Comparison of ENCODE assay signal across 29 cellular contexts in genomic region chr2:145691659-145692058, GRCh38.
"Had no signal": no experiment of that assay in that cellular context is flagged by ENCODE, and none has a peak within 500 bp of the region (broad histone marks: within the 10 kb centered on the region; RNA-seq: fewer than 3 reads in every experiment).

No MANE protein-coding gene starts in this region.

- H3K4me1 ChIP-seq: breast epithelium, esophagus muscularis mucosa, left ventricle myocardium inferior, right lobe of liver, tibial nerve had no signal

- H3K27ac ChIP-seq: breast epithelium, esophagus muscularis mucosa, left ventricle myocardium inferior, neutrophil, ovary, right lobe of liver, tibial nerve, WERI-Rb-1 had no signal

- H3K36me3 Mint-ChIP-seq: activated naive CD4-positive, alpha-beta T cell treated with anti-CD3 and anti-CD28 coated beads, Interleukin-2, amount 50 U/mL, for 72 hours; naive B cell; stimulated activated effector memory CD8-positive, alpha-beta T cell treated with anti-CD3 and anti-CD28 coated beads, Interleukin-12 subunit alpha, Interleukin-12 subunit beta, amount 100 ng/mL, for 72 hours had no signal

- H3K9me3 Mint-ChIP-seq: activated CD4-positive, alpha-beta T cell treated with anti-CD3 and anti-CD28 coated beads, Interleukin-2, amount 10 ng/mL, durations not matched to agents 7 days and 5 days; activated CD8-positive, alpha-beta T cell treated with anti-CD3 and anti-CD28 coated beads for 36 hours; activated T-cell treated with anti-CD3 and anti-CD28 coated beads, Interleukin-2, amount 50 U/mL, for 4 hours; activated T-helper 2 cell treated with anti-CD3 and anti-CD28 coated beads, Interferon-gamma antibody, Interleukin-2, Interleukin-4, amounts not matched to agents 10 μg/mL and 5 μg/mL and 100 μg/mL, durations not matched to agents 14 hours and 24 hours and 36 hours; central memory CD8-positive, alpha-beta T cell; dendritic cell treated with granulocyte-macrophage colony-stimulating factor and Interleukin-4, amounts not matched to agents 40 ng/mL and 50 ng/mL, for 4 days; endodermal cell; naive B cell; nephron progenitor cell; stimulated activated effector memory CD8-positive, alpha-beta T cell treated with anti-CD3 and anti-CD28 coated beads, Interleukin-12 subunit alpha, Interleukin-12 subunit beta, amount 100 ng/mL, for 72 hours; T-helper 1 cell treated with Interleukin-12 subunit alpha and Interleukin-12 subunit beta and Interleukin-4 antibody, amounts not matched to agents 30 μg/mL and 1 μg/mL, for 36 hours had no signal

- DNase-seq: activated CD4-positive, alpha-beta T cell treated with anti-CD3 and anti-CD28 coated beads for 1 hour; activated CD4-positive, alpha-beta T cell treated with anti-CD3 and anti-CD28 coated beads, Interleukin-2, amount 10 ng/mL, durations not matched to agents 7 days and 5 days; activated CD8-positive, alpha-beta T cell treated with anti-CD3 and anti-CD28 coated beads for 36 hours; activated T-cell treated with anti-CD3 and anti-CD28 coated beads, Interleukin-2, amount 50 U/mL, for 4 hours; endodermal cell; glutamatergic neuron; left ventricle myocardium inferior; naive B cell; nephron progenitor cell; ovary; right lobe of liver; stimulated activated CD4-positive, alpha-beta T cell treated with anti-CD3 and anti-CD28 coated beads, Interleukin-12 subunit alpha, Interleukin-12 subunit beta, amount 100 ng/mL, for 4 hours; stimulated activated CD4-positive, alpha-beta T cell treated with anti-CD3 and anti-CD28 coated beads, Interleukin-4, amount 100 ng/mL, for 1 hour; T-helper 9 cell; WERI-Rb-1 had no signal

- H3K27ac Mint-ChIP-seq: activated CD4-positive, alpha-beta T cell treated with anti-CD3 and anti-CD28 coated beads, Interleukin-2, amount 10 ng/mL, durations not matched to agents 7 days and 5 days; activated CD8-positive, alpha-beta T cell treated with anti-CD3 and anti-CD28 coated beads for 36 hours; activated naive CD4-positive, alpha-beta T cell treated with anti-CD3 and anti-CD28 coated beads, Interleukin-2, amount 50 U/mL, for 72 hours; activated T-helper 2 cell treated with anti-CD3 and anti-CD28 coated beads, Interferon-gamma antibody, Interleukin-2, Interleukin-4, amounts not matched to agents 10 μg/mL and 5 μg/mL and 100 μg/mL, durations not matched to agents 14 hours and 24 hours and 36 hours; dendritic cell treated with granulocyte-macrophage colony-stimulating factor and Interleukin-4, amounts not matched to agents 40 ng/mL and 50 ng/mL, for 4 days; endodermal cell; naive B cell; nephron progenitor cell; progenitor cell of endocrine pancreas; stimulated activated effector memory CD8-positive, alpha-beta T cell treated with anti-CD3 and anti-CD28 coated beads, Interleukin-12 subunit alpha, Interleukin-12 subunit beta, amount 100 ng/mL, for 72 hours; T-helper 1 cell treated with Interleukin-12 subunit alpha and Interleukin-12 subunit beta and Interleukin-4 antibody, amounts not matched to agents 30 μg/mL and 1 μg/mL, for 36 hours had no signal

- H3K27me3 Mint-ChIP-seq: activated CD4-positive, alpha-beta T cell treated with anti-CD3 and anti-CD28 coated beads, Interleukin-2, amount 10 ng/mL, durations not matched to agents 7 days and 5 days; activated CD8-positive, alpha-beta T cell treated with anti-CD3 and anti-CD28 coated beads for 36 hours; central memory CD8-positive, alpha-beta T cell; dendritic cell treated with granulocyte-macrophage colony-stimulating factor and Interleukin-4, amounts not matched to agents 40 ng/mL and 50 ng/mL, for 4 days; naive B cell; progenitor cell of endocrine pancreas had no signal

- H3K4me3 Mint-ChIP-seq: activated CD4-positive, alpha-beta T cell treated with anti-CD3 and anti-CD28 coated beads, Interleukin-2, amount 10 ng/mL, durations not matched to agents 7 days and 5 days; activated CD8-positive, alpha-beta T cell treated with anti-CD3 and anti-CD28 coated beads for 36 hours; activated T-cell treated with anti-CD3 and anti-CD28 coated beads, Interleukin-2, amount 50 U/mL, for 4 hours; central memory CD8-positive, alpha-beta T cell; dendritic cell treated with granulocyte-macrophage colony-stimulating factor and Interleukin-4, amounts not matched to agents 40 ng/mL and 50 ng/mL, for 4 days; endodermal cell; naive B cell; nephron progenitor cell; stimulated activated effector memory CD8-positive, alpha-beta T cell treated with anti-CD3 and anti-CD28 coated beads, Interleukin-12 subunit alpha, Interleukin-12 subunit beta, amount 100 ng/mL, for 72 hours; T-helper 1 cell treated with Interleukin-12 subunit alpha and Interleukin-12 subunit beta and Interleukin-4 antibody, amounts not matched to agents 30 μg/mL and 1 μg/mL, for 36 hours had no signal

- H3K4me1 Mint-ChIP-seq: activated CD4-positive, alpha-beta T cell treated with anti-CD3 and anti-CD28 coated beads, Interleukin-2, amount 10 ng/mL, durations not matched to agents 7 days and 5 days; central memory CD8-positive, alpha-beta T cell; stimulated activated effector memory CD8-positive, alpha-beta T cell treated with anti-CD3 and anti-CD28 coated beads, Interleukin-12 subunit alpha, Interleukin-12 subunit beta, amount 100 ng/mL, for 72 hours had no signal

- H3K4me3 ChIP-seq: breast epithelium, esophagus muscularis mucosa, left ventricle myocardium inferior, lung, ovary, right lobe of liver, skin epidermis, tibial nerve had no signal

- ATAC-seq: activated CD8-positive, alpha-beta T cell treated with anti-CD3 and anti-CD28 coated beads for 36 hours; activated naive CD4-positive, alpha-beta T cell treated with anti-CD3 and anti-CD28 coated beads, Interleukin-2, amount 50 U/mL, for 72 hours; activated T-cell treated with anti-CD3 and anti-CD28 coated beads, Interleukin-2, amount 50 U/mL, for 4 hours; right lobe of liver; stimulated activated effector memory CD8-positive, alpha-beta T cell treated with anti-CD3 and anti-CD28 coated beads, Interleukin-12 subunit alpha, Interleukin-12 subunit beta, amount 100 ng/mL, for 72 hours had no signal

- H3K27me3 ChIP-seq: breast epithelium, esophagus muscularis mucosa, neutrophil, ovary, right lobe of liver, tibial nerve had no signal

- FAIRE-seq: islet of Langerhans had no signal
